In genomic region chr16:70652322-70652721, GRCh38 we compare ENCODE assay signal across 20 cellular contexts. TPM values are rescaled to one million over a fixed set of nuclear protein-coding genes. Genes with fewer than 3 reads are reported as not detected.
"Had no signal": no experiment of that assay in that cellular context is flagged by ENCODE, and none has a peak within 500 bp of the region (broad histone marks: within the 10 kb centered on the region; RNA-seq: fewer than 3 reads in every experiment).

No MANE protein-coding gene starts in this region.

- H3K36me3 ChIP-seq: cardiac muscle cell, esophagus muscularis mucosa, left lung had no signal

- H3K27ac Mint-ChIP-seq: activated CD4-positive, alpha-beta T cell treated with anti-CD3 and anti-CD28 coated beads, Interleukin-2, amount 10 ng/mL, durations not matched to agents 7 days and 5 days; activated naive CD8-positive, alpha-beta T cell treated with anti-CD3 and anti-CD28 coated beads, Interleukin-2, amount 50 U/mL, for 24 hours; activated T-helper 1 cell treated with anti-CD3 and anti-CD28 coated beads, Interleukin-12 subunit alpha, Interleukin-12 subunit beta, Interleukin-2, Interleukin-4 antibody, amounts not matched to agents 30 ng/mL and 10 ng/mL and 1 ng/mL, durations not matched to agents 14 hours and 24 hours and 36 hours; endodermal cell; naive thymus-derived CD4-positive, alpha-beta T cell; progenitor cell of endocrine pancreas; stimulated activated naive B cell treated with anti-CD40 and anti-IgM and Interleukin-4, amounts not matched to agents 10 μg/mL and 1 μg/mL and 100 μg/mL, for 72 hours had no signal

- H3K27me3 Mint-ChIP-seq: activated CD4-positive, alpha-beta T cell treated with anti-CD3 and anti-CD28 coated beads, Interleukin-2, amount 10 ng/mL, durations not matched to agents 7 days and 5 days had no signal

- H3K27ac ChIP-seq: cardiac muscle cell, esophagus muscularis mucosa, left lung, skin epidermis had no signal

- H3K27me3 ChIP-seq: ascending aorta, cardiac muscle cell, dorsolateral prefrontal cortex, esophagus muscularis mucosa, left lung, tibial nerve had no signal

- H3K4me3 Mint-ChIP-seq: activated CD4-positive, alpha-beta T cell treated with anti-CD3 and anti-CD28 coated beads, Interleukin-2, amount 10 ng/mL, durations not matched to agents 7 days and 5 days; activated naive CD8-positive, alpha-beta T cell treated with anti-CD3 and anti-CD28 coated beads, Interleukin-2, amount 50 U/mL, for 24 hours; activated T-helper 1 cell treated with anti-CD3 and anti-CD28 coated beads, Interleukin-12 subunit alpha, Interleukin-12 subunit beta, Interleukin-2, Interleukin-4 antibody, amounts not matched to agents 30 ng/mL and 10 ng/mL and 1 ng/mL, durations not matched to agents 14 hours and 24 hours and 36 hours; endodermal cell; naive thymus-derived CD4-positive, alpha-beta T cell; stimulated activated naive B cell treated with anti-CD40 and anti-IgM and Interleukin-4, amounts not matched to agents 10 μg/mL and 1 μg/mL and 100 μg/mL, for 72 hours had no signal

- H3K9me3 Mint-ChIP-seq: activated CD4-positive, alpha-beta T cell treated with anti-CD3 and anti-CD28 coated beads, Interleukin-2, amount 10 ng/mL, durations not matched to agents 7 days and 5 days; activated naive CD8-positive, alpha-beta T cell treated with anti-CD3 and anti-CD28 coated beads, Interleukin-2, amount 50 U/mL, for 24 hours; activated T-helper 1 cell treated with anti-CD3 and anti-CD28 coated beads, Interleukin-12 subunit alpha, Interleukin-12 subunit beta, Interleukin-2, Interleukin-4 antibody, amounts not matched to agents 30 ng/mL and 10 ng/mL and 1 ng/mL, durations not matched to agents 14 hours and 24 hours and 36 hours; stimulated activated naive B cell treated with anti-CD40 and anti-IgM and Interleukin-4, amounts not matched to agents 10 μg/mL and 1 μg/mL and 100 μg/mL, for 72 hours had no signal

- H3K36me3 Mint-ChIP-seq: naive thymus-derived CD4-positive, alpha-beta T cell; stimulated activated naive B cell treated with anti-CD40 and anti-IgM and Interleukin-4, amounts not matched to agents 10 μg/mL and 1 μg/mL and 100 μg/mL, for 72 hours had no signal

- H3K4me3 ChIP-seq: ascending aorta, cardiac muscle cell, dorsolateral prefrontal cortex, esophagus muscularis mucosa, left lung, mucosa of descending colon, skin epidermis, tibial nerve had no signal

- H3K9me3 ChIP-seq: ascending aorta, esophagus muscularis mucosa, left lung, mucosa of descending colon, tibial nerve had no signal

- DNase-seq: activated CD4-positive, alpha-beta T cell treated with anti-CD3 and anti-CD28 coated beads, Interleukin-2, amount 10 ng/mL, durations not matched to agents 7 days and 5 days; activated naive CD4-positive, alpha-beta T cell; activated naive CD8-positive, alpha-beta T cell treated with anti-CD3 and anti-CD28 coated beads, Interleukin-2, amount 50 U/mL, for 24 hours; dorsolateral prefrontal cortex; endodermal cell; mucosa of descending colon; naive thymus-derived CD4-positive, alpha-beta T cell; right cardiac atrium; stimulated activated CD4-positive, alpha-beta T cell treated with anti-CD3 and anti-CD28 coated beads, Interleukin-15, amount 100 ng/mL, for 24 hours; stimulated activated CD4-positive, alpha-beta T cell treated with anti-CD3 and anti-CD28 coated beads, Interleukin-4, amount 100 ng/mL, for 1 hour; stimulated activated naive B cell treated with anti-CD40 and anti-IgM and Interleukin-4, amounts not matched to agents 10 μg/mL and 1 μg/mL and 100 μg/mL, for 72 hours; T-helper 2 cell had no signal

RNA-seq across cellular contexts. Expression of gene IL34, which starts 6.0 kb away (rescaled TPM):
- total RNA-seq: activated CD4-positive, alpha-beta T cell treated with anti-CD3 and anti-CD28 coated beads, Interleukin-2, amount 10 ng/mL, durations not matched to agents 7 days and 5 days; activated T-helper 1 cell treated with anti-CD3 and anti-CD28 coated beads, Interleukin-12 subunit alpha, Interleukin-12 subunit beta, Interleukin-2, Interleukin-4 antibody, amounts not matched to agents 30 ng/mL and 10 ng/mL and 1 ng/mL, durations not matched to agents 14 hours and 24 hours and 36 hours; cardiac muscle cell; progenitor cell of endocrine pancreas had no signal
- polyA plus RNA-seq: cardiac muscle cell; naive thymus-derived CD4-positive, alpha-beta T cell had no signal

RNA-seq across cellular contexts. Expression of gene MTSS2, which starts 33.5 kb away (rescaled TPM):
- polyA plus RNA-seq: naive thymus-derived CD4-positive, alpha-beta T cell had no signal
